In genomic region chr12:132761911-132762583, GRCh38 we compare ENCODE assay signal across 8 cellular contexts. TPM values are rescaled to one million over a fixed set of nuclear protein-coding genes. Genes with fewer than 3 reads are reported as not detected.
DNase-seq lines count a peak whose midpoint lies in the region; ATAC-seq, FAIRE-seq and TF ChIP-seq lines count a peak whose summit lies in the region.

No MANE protein-coding gene starts in this region.

- peak; percentile 35 for FAIRE-seq in GM12891 (lab: Jason Lieb, UNC)

- H3K4me3 ChIP-seq in astrocyte of the cerebellum (ENCODE audit: low read depth, low read length) (peak overlapping the region; percentile 65), retinal pigment epithelial cell (ENCODE audit: low read length) (peak overlapping the region; percentile 64)

- peak; percentile 96 for DNase-seq in GM12891 (ENCODE audit: insufficient read length, low spot score)
- peak; percentile 50 for DNase-seq in NCI-H146 treated with DMSO at 0.1 percent for 48 hours (lab: John Stamatoyannopoulos, UW; ENCODE audit: unreplicated experiment)
- DNase-seq in T-helper 9 cell = peak; percentile 79
- peak; percentile 77 for DNase-seq in astrocyte of the cerebellum (ENCODE audit: low read depth)
- DNase-seq in hippocampal formation (lab: John Stamatoyannopoulos, UW) = peak; percentile 71 to 74
- peak; percentile 39 for DNase-seq in retinal pigment epithelial cell (ENCODE audit: low read depth)

- peak; percentile 77 for ATAC-seq in HG02678 (IDR thresholded peaks at IDR 0.05; ENCODE audit: unreplicated experiment)
- no peak for ATAC-seq in GM18870 (IDR thresholded peaks at IDR 0.05; ENCODE audit: unreplicated experiment)

- in situ Hi-C loops in astrocyte of the cerebellum (cut with HindIII; ENCODE audit: low sequenced_read_pairs) = no loop called here

- peak; percentile 90 for TF ChIP-seq POLR2A in GM12891 (IDR thresholded peaks at IDR 0.05; ENCODE audit: low read depth, low read length)

- TF ChIP-seq CTCF in astrocyte of the cerebellum (IDR thresholded peaks at IDR 0.05; ENCODE audit: low read depth, low read length, missing control alignments) (no peak), retinal pigment epithelial cell (conservative IDR thresholded peaks at IDR 0.05; ENCODE audit: low read depth, low read length) (no peak)

TF ChIP-seq in GM12891, 5 proteins besides CTCF, POLR2A, EP300 and RAD21:
- TF ChIP-seq TAF1 (IDR thresholded peaks at IDR 0.05; ENCODE audit: low read depth, low read length) = peak; percentile 69
- 0 out of 2 replicates have a peak, but pooled peaks have one; percentile 41 for TF ChIP-seq POU2F2 (IDR thresholded peaks at IDR 0.05; ENCODE audit: low read depth, low read length)
- TF ChIP-seq PAX5 (IDR thresholded peaks at IDR 0.05; ENCODE audit: insufficient read depth, low read length, severe bottlenecking) = no peak
- peak; percentile 19; the same call in 1 of the 2 replicates for TF ChIP-seq SPI1 (IDR thresholded peaks at IDR 0.05; ENCODE audit: low read depth, low read length)
- TF ChIP-seq POLR2AphosphoS5 (IDR thresholded peaks at IDR 0.05; ENCODE audit: low read depth, low read length) = peak; percentile 76; the same call in 1 of the 2 replicates

RNA-seq across cellular contexts. Expression of gene ANKLE2, which starts 0.4 kb away (rescaled TPM):
- polyA plus RNA-seq in GM12891 (2012; ENCODE audit: low read depth, missing spikeins) = 34.5 TPM

RNA-seq across cellular contexts. Expression of gene PGAM5, which starts 51.4 kb away (rescaled TPM):
- 19.8 TPM for polyA plus RNA-seq in GM12891 (2012; ENCODE audit: low read depth, missing spikeins)

Comparison
In these comparisons a context has a peak if more than half of its experiments do, and no peak if none do; other contexts are left out.
1. DNase-seq: peak in every context shown above with its lines; median percentile 96 in GM12891; 79 in T-helper 9 cell; 77 in astrocyte of the cerebellum; 72 in hippocampal formation; 50 in NCI-H146 treated with DMSO at 0.1 percent for 48 hours; 39 in retinal pigment epithelial cell.